ENCODE assay signal across 8 cellular contexts in the genomic region with DNA sequence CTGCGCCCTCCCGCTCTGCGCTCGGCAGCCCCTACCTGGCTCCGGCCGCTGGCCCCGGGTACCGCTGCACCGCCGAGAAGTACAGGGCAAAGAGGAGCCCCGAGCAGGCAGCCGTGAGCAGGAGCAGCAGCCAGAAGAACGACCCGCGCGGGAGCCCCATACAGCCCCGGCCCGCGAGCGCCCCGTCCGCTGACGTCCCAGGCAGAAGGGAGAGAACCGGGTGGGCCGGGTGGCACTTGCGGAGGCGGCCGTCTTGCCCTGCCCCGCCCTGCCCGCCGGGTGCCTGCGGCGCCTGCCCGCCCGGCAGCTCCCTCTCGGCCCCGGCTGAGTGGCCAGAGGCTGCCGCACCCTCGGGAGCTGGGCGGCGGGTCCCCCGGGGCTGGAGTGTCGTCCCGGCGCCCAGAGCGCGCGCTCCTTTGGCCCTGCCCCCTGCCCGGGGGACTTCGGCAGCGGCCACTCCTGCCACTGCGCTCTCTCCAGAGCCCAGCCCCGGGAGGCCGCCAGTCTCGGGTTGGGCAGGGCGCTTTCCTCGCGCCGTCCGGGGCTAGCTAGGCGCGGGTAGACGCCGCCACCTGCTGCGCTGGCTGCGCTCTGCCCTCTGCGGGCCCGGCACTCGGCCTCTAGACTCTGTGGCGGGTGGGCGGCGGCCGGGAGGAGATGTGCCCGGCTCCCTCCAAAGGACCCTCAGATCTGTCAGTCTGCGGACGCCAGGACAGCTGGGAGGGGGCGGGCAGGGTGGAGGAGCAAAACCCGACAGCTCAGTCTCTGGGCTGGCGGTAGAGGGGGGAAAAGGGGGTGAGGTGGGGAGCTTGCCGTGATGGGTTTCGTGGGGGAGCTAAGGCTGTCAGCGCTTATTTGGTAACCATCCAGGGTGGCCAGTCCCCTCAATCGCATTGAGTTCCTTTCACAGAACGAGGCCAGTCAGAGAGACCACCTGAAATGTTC. TPM values are rescaled to one million over a fixed set of nuclear protein-coding genes. Genes with fewer than 3 reads are reported as not detected.
DNase-seq lines count a peak whose midpoint lies in the region; ATAC-seq and TF ChIP-seq lines count a peak whose summit lies in the region.

ST6GALNAC2 (minus strand) TSS at position 212 of the 945 bp plus-strand sequence; CDS start at position 160, 52 bp downstream.

- DNase-seq in ACHN: peak; percentile 51
- DNase-seq in GM13977 (ENCODE audit: low spot score): no peak
- no peak for DNase-seq in Panc1 (ENCODE audit: low read depth, low spot score)
- DNase-seq in activated naive CD8-positive, alpha-beta T cell treated with anti-CD3 and anti-CD28 coated beads, Interleukin-2, amount 10 ng/mL, durations not matched to agents 7 days and 5 days: peak; percentile 53
- peak; percentile 86 for DNase-seq in left ventricle myocardium superior
- DNase-seq in progenitor cell of endocrine pancreas (ENCODE audit: low spot score, unreplicated experiment): peak; percentile 58
- DNase-seq in epidermal melanocyte (ENCODE audit: insufficient read length, low spot score): no peak
- no peak for DNase-seq in Kasumi-1 (lab: John Stamatoyannopoulos, UW)

- peaks cover 1% of the 10 kb centered on the region for H3K4me1 Mint-ChIP-seq in activated naive CD8-positive, alpha-beta T cell treated with anti-CD3 and anti-CD28 coated beads, Interleukin-2, amount 10 ng/mL, durations not matched to agents 7 days and 5 days
- H3K4me1 Mint-ChIP-seq in progenitor cell of endocrine pancreas (ENCODE audit: low read depth): no peaks in the 10 kb centered on the region

- H3K27me3 Mint-ChIP-seq in activated naive CD8-positive, alpha-beta T cell treated with anti-CD3 and anti-CD28 coated beads, Interleukin-2, amount 10 ng/mL, durations not matched to agents 7 days and 5 days: peaks cover 74% of the 10 kb centered on the region
- peaks cover 58% of the 10 kb centered on the region for H3K27me3 Mint-ChIP-seq in progenitor cell of endocrine pancreas

- peak; percentile 91 for ATAC-seq in Panc1
- ATAC-seq in activated naive CD8-positive, alpha-beta T cell treated with anti-CD3 and anti-CD28 coated beads, Interleukin-2, amount 10 ng/mL, durations not matched to agents 7 days and 5 days (ENCODE audit: low read depth): peak; percentile 79
- ATAC-seq in left ventricle myocardium superior: peak; percentile 94

- H3K9me3 ChIP-seq in Panc1 (ENCODE audit: control insufficient read depth, insufficient read depth, low read depth, low read length): no peaks in the 10 kb centered on the region

- no peak within 1 kb of the TSS for H3K27ac Mint-ChIP-seq in activated naive CD8-positive, alpha-beta T cell treated with anti-CD3 and anti-CD28 coated beads, Interleukin-2, amount 10 ng/mL, durations not matched to agents 7 days and 5 days
- no peak within 1 kb of the TSS for H3K27ac Mint-ChIP-seq in progenitor cell of endocrine pancreas

- intact Hi-C loops in Panc1 (cut with micrococcal nuclease; ENCODE audit: unreplicated experiment) (no loop called here), left ventricle myocardium superior (cut with micrococcal nuclease) (no loop called here)

- TF ChIP-seq CTCF in GM13977 (IDR thresholded peaks at IDR 0.05; ENCODE audit: extremely low read depth, insufficient read depth, missing control alignments) (peak; percentile 36), Panc1 (IDR thresholded peaks at IDR 0.05) (peak; percentile 76; the same call in 1 of the 2 replicates), progenitor cell of endocrine pancreas (IDR thresholded peaks at IDR 0.05; ENCODE audit: unreplicated experiment) (no peak)

- H3K4me1 ChIP-seq in Panc1 (ENCODE audit: control insufficient read depth, insufficient read depth, low read length): peaks cover 18% of the 10 kb centered on the region

- peak within 1 kb of the TSS; percentile 88 for H3K27ac ChIP-seq in Panc1 (ENCODE audit: low read length)

- H3K4me3 ChIP-seq in Panc1 (ENCODE audit: low read depth in 2 of 2, low read length in 2 of 2): peak within 1 kb of the TSS; percentile 73 to 85

- no peaks in the 10 kb centered on the region for H3K27me3 ChIP-seq in Panc1 (ENCODE audit: control insufficient read depth, insufficient read depth, low read length)

- POLR2A ChIA-PET in Panc1 (lab: Charles Lee): interaction anchor here (0.6 to 1.6 kb wide), 3 partner anchors 15 to 29 kb away, joined by 3 to 7 read pairs (median 4); no protein-coding TSS in a partner anchor
- POLR2A ChIA-PET in activated naive CD8-positive, alpha-beta T cell treated with anti-CD3 and anti-CD28 coated beads, Interleukin-2, amount 10 ng/mL, durations not matched to agents 7 days and 5 days (lab: Charles Lee): no interaction called here

- in situ Hi-C loops in ACHN (cut with HindIII; ENCODE audit: low pct_ligation_motif_present, low pct_unique_long_range_greater_than_20kb, low sequenced_read_pairs) (no loop called here), GM13977 (cut with MboI; ENCODE audit: low pct_unique_long_range_greater_than_20kb, low sequenced_read_pairs, unreplicated experiment) (no loop called here), Panc1 (cut with HindIII; ENCODE audit: low pct_unique_long_range_greater_than_20kb, low sequenced_read_pairs) (no loop called here)

- CTCF ChIA-PET in Panc1 (lab: Charles Lee): interaction anchor here (0.6 to 1.1 kb wide), 7 partner anchors 18 to 119 kb away, joined by 3 to 9 read pairs (median 3); partner anchors contain the start of gene AANAT

- no peaks in the 10 kb centered on the region for H3K36me3 ChIP-seq in Panc1 (ENCODE audit: control insufficient read depth, insufficient read depth, low read length)

- H3K9me3 Mint-ChIP-seq in activated naive CD8-positive, alpha-beta T cell treated with anti-CD3 and anti-CD28 coated beads, Interleukin-2, amount 10 ng/mL, durations not matched to agents 7 days and 5 days: no peaks in the 10 kb centered on the region
- no peaks in the 10 kb centered on the region for H3K9me3 Mint-ChIP-seq in progenitor cell of endocrine pancreas (ENCODE audit: low read depth)

- H3K36me3 Mint-ChIP-seq in activated naive CD8-positive, alpha-beta T cell treated with anti-CD3 and anti-CD28 coated beads, Interleukin-2, amount 10 ng/mL, durations not matched to agents 7 days and 5 days: no peaks in the 10 kb centered on the region
- no peaks in the 10 kb centered on the region for H3K36me3 Mint-ChIP-seq in progenitor cell of endocrine pancreas (ENCODE audit: insufficient read depth)

- H3K4me3 Mint-ChIP-seq in activated naive CD8-positive, alpha-beta T cell treated with anti-CD3 and anti-CD28 coated beads, Interleukin-2, amount 10 ng/mL, durations not matched to agents 7 days and 5 days: peak within 1 kb of the TSS; percentile 65
- peak within 1 kb of the TSS; percentile 64 for H3K4me3 Mint-ChIP-seq in progenitor cell of endocrine pancreas (ENCODE audit: low read depth)

- no TSS peak for BruUV-seq in Panc1 (replicated peaks; lab: Mats Ljungman, UMichigan)

RNA-seq across cellular contexts. Expression of gene ST6GALNAC2, which starts in this region (rescaled TPM):
- total RNA-seq in Panc1 (2021; ENCODE audit: unreplicated experiment): 23.0 TPM
- 26.2 TPM for polyA plus RNA-seq in Panc1 (2012; ENCODE audit: insufficient read length)
- total RNA-seq in activated naive CD8-positive, alpha-beta T cell treated with anti-CD3 and anti-CD28 coated beads, Interleukin-2, amount 10 ng/mL, durations not matched to agents 7 days and 5 days: 1 to 10 TPM; 3.4 to 3.9 TPM
- 5.1 TPM for total RNA-seq in left ventricle myocardium superior
- 0.62 and 1.2 TPM in 2 replicates for total RNA-seq in progenitor cell of endocrine pancreas

Comparison
In these comparisons a context has a peak if more than half of its experiments do, and no peak if none do; other contexts are left out.
1. DNase-seq: peak in ACHN (single experiment), activated naive CD8-positive, alpha-beta T cell treated with anti-CD3 and anti-CD28 coated beads, Interleukin-2, amount 10 ng/mL, durations not matched to agents 7 days and 5 days (single experiment), left ventricle myocardium superior (single experiment) and progenitor cell of endocrine pancreas (single experiment); none in GM13977 (single experiment), Panc1 (single experiment), epidermal melanocyte (single experiment) and Kasumi-1 (0 of 2).
2. Peak in every context shown above with its lines, with median percentiles within 50 percentile points of each other: ATAC-seq.